Comparison of ENCODE assay signal across 8 cellular contexts in genomic region chr15:78056714-78057269, GRCh38. TPM values are rescaled to one million over a fixed set of nuclear protein-coding genes. Genes with fewer than 3 reads are reported as not detected.
DNase-seq lines count a peak whose midpoint lies in the region; ATAC-seq lines count a peak whose summit lies in the region.

No MANE protein-coding gene starts in this region.

- no peak overlapping the region for H3K4me3 ChIP-seq in skin epidermis

- H3K4me1 Mint-ChIP-seq in T-helper 17 cell = peaks cover 64% of the 10 kb centered on the region

- no peak overlapping the region for H3K27ac Mint-ChIP-seq in T-helper 17 cell

- peaks cover 7% of the 10 kb centered on the region for H3K36me3 Mint-ChIP-seq in T-helper 17 cell (ENCODE audit: low read depth)

- DNase-seq in activated CD8-positive, alpha-beta memory T cell treated with anti-CD3 and anti-CD28 coated beads for 24 hours = peak; percentile 59
- no peak for DNase-seq in activated CD8-positive, alpha-beta memory T cell treated with anti-CD3 and anti-CD28 coated beads, Interleukin-2, amount 50 U/mL, for 4 hours
- peak in 1 of 3 donors; percentile 7 for DNase-seq in T-helper 17 cell
- DNase-seq in globus pallidus (ENCODE audit: low spot score) = peak; percentile 46
- no peak for DNase-seq in inferior parietal cortex (ENCODE audit: extremely low spot score)
- DNase-seq in NCI-H524 treated with DMSO at 0.1 percent for 48 hours (lab: John Stamatoyannopoulos, UW) = no peak

- peak overlapping the region; percentile 93 for H3K4me3 Mint-ChIP-seq in T-helper 17 cell

- H3K27me3 Mint-ChIP-seq in T-helper 17 cell = no peaks in the 10 kb centered on the region

- no peaks in the 10 kb centered on the region for H3K9me3 ChIP-seq in T-helper 17 cell (ENCODE audit: control insufficient read depth, low read length, poor library complexity, severe bottlenecking)

- peak; percentile 59 for ATAC-seq in T-helper 17 cell
- ATAC-seq in HG02970 (IDR thresholded peaks at IDR 0.05; ENCODE audit: low FRiP score, unreplicated experiment) = no peak

- H3K27ac ChIP-seq in skin epidermis = peak overlapping the region in 20 of 21 experiments; percentile 46 to 95 (median 78)

RNA-seq across cellular contexts. Expression of gene TBC1D2B, which starts 20.7 kb away (rescaled TPM):
- total RNA-seq in T-helper 17 cell = 100 to 1,000 TPM in 1 of 2 donors, 10 to 100 TPM in 1; 91.0 to 130 TPM

RNA-seq across cellular contexts. Expression of gene SH2D7, which starts 35.6 kb away (rescaled TPM):
- total RNA-seq in T-helper 17 cell = not detected

Comparison
In these comparisons a context has a peak if more than half of its experiments do, and no peak if none do; other contexts are left out.
1. DNase-seq: peak in activated CD8-positive, alpha-beta memory T cell treated with anti-CD3 and anti-CD28 coated beads for 24 hours (single experiment) and globus pallidus (single experiment); none in activated CD8-positive, alpha-beta memory T cell treated with anti-CD3 and anti-CD28 coated beads, Interleukin-2, amount 50 U/mL, for 4 hours (single experiment), inferior parietal cortex (single experiment) and NCI-H524 treated with DMSO at 0.1 percent for 48 hours (single experiment).